In the genomic region with DNA sequence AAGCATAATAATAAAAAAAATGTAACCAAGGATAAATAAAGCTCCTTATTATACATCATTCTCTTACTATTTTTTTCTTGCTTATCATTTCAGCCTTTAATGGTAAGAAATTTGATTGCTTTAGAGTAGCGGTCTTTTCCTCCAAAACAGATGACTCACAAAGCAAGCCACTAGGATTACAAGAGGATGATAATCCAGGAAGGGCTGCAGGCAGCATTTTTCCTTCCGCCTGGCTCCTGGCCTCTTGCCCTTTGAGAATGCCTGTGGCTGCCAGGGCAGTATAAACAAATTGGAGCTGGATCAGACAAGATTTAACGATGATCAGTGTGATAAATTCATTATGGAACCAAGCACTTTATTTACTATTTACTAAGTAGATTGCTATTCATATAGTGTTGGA, we compare ENCODE assay signal across 12 cellular contexts. TPM values are rescaled to one million over a fixed set of nuclear protein-coding genes. Genes with fewer than 3 reads are reported as not detected.
DNase-seq lines count a peak whose midpoint lies in the region; ATAC-seq and TF ChIP-seq lines count a peak whose summit lies in the region.
"Had no signal": no experiment of that assay in that cellular context is flagged by ENCODE, and none has a peak within 500 bp of the region (broad histone marks: within the 10 kb centered on the region; RNA-seq: fewer than 3 reads in every experiment).

No MANE protein-coding gene starts in this region.

- no peaks in the 10 kb centered on the region for H4K20me1 ChIP-seq in mammary epithelial cell (ENCODE audit: insufficient read depth, low read length)

- no TSS peak for BruUV-seq in mammary epithelial cell (replicated peaks; lab: Mats Ljungman, UMichigan)

- H3K4me1 ChIP-seq in BE2C (no peaks in the 10 kb centered on the region), mammary epithelial cell (ENCODE audit: insufficient read depth, low read length) (peaks cover 4% of the 10 kb centered on the region), liver (ENCODE audit: control insufficient read depth in 4 of 4, insufficient read depth in 4 of 4, low read length in 3 of 4) (no peaks in the 10 kb centered on the region)
- H3K4me1 ChIP-seq: parathyroid adenoma had no signal

- in situ Hi-C loops in mammary epithelial cell (cut with MboI; ENCODE audit: low sequenced_read_pairs in 2 of 2) = no loop called here

- no peak overlapping the region for H3K9ac ChIP-seq in mammary epithelial cell (ENCODE audit: insufficient read depth, low read length)
- no peak overlapping the region for H3K9ac ChIP-seq in liver (ENCODE audit: low read depth in 1 of 2, low read length in 2 of 2)
- H3K9ac ChIP-seq: parathyroid adenoma had no signal

- H3K4me3 ChIP-seq in BE2C (ENCODE audit: low read depth, low read length) (no peak overlapping the region), mammary epithelial cell (replicated peaks in 1 of 3; ENCODE audit: insufficient read depth in 1 of 3, low read depth in 2 of 3, low read length in 3 of 3) (no peak overlapping the region), liver (ENCODE audit: low read depth in 1 of 3, low read length in 3 of 3) (no peak overlapping the region)
- H3K4me3 ChIP-seq: tibial artery had no signal

- DNase-seq in BE2C (peak; percentile 13), NCI-H2029 (lab: John Stamatoyannopoulos, UW) (peak; percentile 66), mammary epithelial cell (peak; percentile 43), NCI-H1417 (lab: John Stamatoyannopoulos, UW) (no peak), NCI-H748 (lab: John Stamatoyannopoulos, UW; ENCODE audit: unreplicated experiment) (no peak)
- no peak for DNase-seq in stimulated activated CD4-positive, alpha-beta T cell treated with anti-CD3 and anti-CD28 coated beads, Interleukin-15, amount 100 ng/mL, for 24 hours
- DNase-seq: aorta, left ventricle myocardium superior, tibial artery had no signal

- intact Hi-C loops in mammary epithelial cell (cut with micrococcal nuclease) = no loop called here

- H3K27ac ChIP-seq in mammary epithelial cell (ENCODE audit: insufficient read depth, low read depth, low read length) (no peak overlapping the region), liver (ENCODE audit: low read depth in 1 of 2, low read length in 2 of 2) (no peak overlapping the region)
- H3K27ac ChIP-seq: parathyroid adenoma had no signal

- no peaks in the 10 kb centered on the region for H3K36me3 ChIP-seq in BE2C
- no peaks in the 10 kb centered on the region for H3K36me3 ChIP-seq in mammary epithelial cell (ENCODE audit: insufficient read depth, low read length)
- H3K36me3 ChIP-seq in liver (ENCODE audit: control insufficient read depth in 4 of 4, insufficient read depth in 3 of 4, low read depth in 1 of 4, low read length in 3 of 4) = no peaks in the 10 kb centered on the region
- H3K36me3 ChIP-seq: tibial artery had no signal

- H3K9me3 ChIP-seq in BE2C = no peaks in the 10 kb centered on the region
- no peaks in the 10 kb centered on the region for H3K9me3 ChIP-seq in mammary epithelial cell (replicated peaks; ENCODE audit: insufficient read depth, low read length)
- no peaks in the 10 kb centered on the region for H3K9me3 ChIP-seq in liver (ENCODE audit: control insufficient read depth in 4 of 4, low read length in 3 of 4)
- H3K9me3 ChIP-seq: tibial artery had no signal

- no peaks in the 10 kb centered on the region for H3K27me3 ChIP-seq in BE2C
- peaks cover 2% of the 10 kb centered on the region for H3K27me3 ChIP-seq in mammary epithelial cell (ENCODE audit: insufficient read depth, low read length)
- no peaks in the 10 kb centered on the region for H3K27me3 ChIP-seq in liver (ENCODE audit: control insufficient read depth in 4 of 4, insufficient read depth in 4 of 4, low read length in 3 of 4)
- H3K27me3 ChIP-seq: tibial artery had no signal

- TF ChIP-seq RAD21 in liver (IDR thresholded peaks at IDR 0.05) = no peak

- H3K79me2 ChIP-seq in mammary epithelial cell (ENCODE audit: insufficient read depth, low read length) = no peaks in the 10 kb centered on the region
- H3K79me2 ChIP-seq: parathyroid adenoma had no signal

- dilution Hi-C loops in mammary epithelial cell (cut with HindIII; ENCODE audit: low sequenced_read_pairs) = no loop called here

- no peak for TF ChIP-seq CTCF in BE2C (IDR thresholded peaks at IDR 0.05; ENCODE audit: low read depth, low read length)
- TF ChIP-seq CTCF in mammary epithelial cell (conservative IDR thresholded peaks at IDR 0.05 in 1 of 2, IDR thresholded peaks at IDR 0.05 in 1 of 2; ENCODE audit: extremely low read depth in 1 of 2, insufficient read depth in 1 of 2, low read depth in 1 of 2, low read length in 2 of 2) = no peak
- TF ChIP-seq CTCF in liver (IDR thresholded peaks at IDR 0.05; ENCODE audit: low read depth, low read length, missing input control) = no peak

- no peak overlapping the region for H3K4me2 ChIP-seq in mammary epithelial cell (ENCODE audit: insufficient read depth, low read depth, low read length)

- no peak overlapping the region for H2AFZ ChIP-seq in mammary epithelial cell (ENCODE audit: low read depth, low read length)
- H2AFZ ChIP-seq: parathyroid adenoma had no signal

- CTCF ChIA-PET in mammary epithelial cell (lab: Charles Lee; ENCODE audit: low non-redundant PET) = no interaction called here

- WGBS in mammary epithelial cell (ENCODE audit: low coverage, missing lambda C conversion rate) = 8% methylated on average over 3 of the region's 3 CpGs
- 71% methylated on average over 3 of the region's 3 CpGs for WGBS in liver

- ATAC-seq in HG02759 (IDR thresholded peaks at IDR 0.05; ENCODE audit: unreplicated experiment) = no peak
- ATAC-seq: left ventricle myocardium superior had no signal

TF ChIP-seq in liver, 16 proteins besides CTCF, POLR2A, EP300 and RAD21:
- TF ChIP-seq REST (IDR thresholded peaks at IDR 0.05) (no peak), HNF4G (IDR thresholded peaks at IDR 0.05) (no peak), HNF4A (conservative IDR thresholded peaks at IDR 0.05) (no peak), NR2F2 (IDR thresholded peaks at IDR 0.05) (peak; percentile 23), EGR1 (IDR thresholded peaks at IDR 0.05; ENCODE audit: low read depth in 2 of 2) (no peak)

RNA-seq across cellular contexts. Expression of gene FBXL4, which starts 9.7 kb away (rescaled TPM):
- 2.1 TPM for polyA plus RNA-seq in BE2C (2012; ENCODE audit: insufficient read depth, insufficient read length, low read depth)
- 10 to 100 TPM; 15.7 to 15.8 TPM for total RNA-seq in mammary epithelial cell
- polyA plus RNA-seq in mammary epithelial cell = 11.3 TPM
- polyA minus RNA-seq in mammary epithelial cell = 12.7 TPM
- total RNA-seq in liver = 10 to 100 TPM; 17.5 to 18.8 TPM
- polyA plus RNA-seq in liver = 10 to 100 TPM in 1 of 2 donors, 1 to 10 TPM in 1; 4.1 to 10.5 TPM

Comparison
In these comparisons a context has a peak if more than half of its experiments do, and no peak if none do; other contexts are left out.
1. DNase-seq: peak in BE2C (single experiment), NCI-H2029 (single experiment) and mammary epithelial cell (single experiment); none in NCI-H1417 (0 of 3), stimulated activated CD4-positive, alpha-beta T cell treated with anti-CD3 and anti-CD28 coated beads, Interleukin-15, amount 100 ng/mL, for 24 hours (single experiment) and NCI-H748 (single experiment).